Comparison of ENCODE assay signal across 8 cellular contexts in genomic region chr1:150320667-150320978, GRCh38. TPM values are rescaled to one million over a fixed set of nuclear protein-coding genes. Genes with fewer than 3 reads are reported as not detected.
DNase-seq lines count a peak whose midpoint lies in the region; ATAC-seq and TF ChIP-seq lines count a peak whose summit lies in the region.

No MANE protein-coding gene starts in this region.

- no peaks in the 10 kb centered on the region for H3K9me3 ChIP-seq in Panc1 (ENCODE audit: control insufficient read depth, insufficient read depth, low read depth, low read length)

- H3K27me3 ChIP-seq in Panc1 (ENCODE audit: control insufficient read depth, insufficient read depth, low read length), result no peaks in the 10 kb centered on the region

- in situ Hi-C loops in Caki2 (cut with HindIII; ENCODE audit: low pct_unique_long_range_greater_than_20kb, low sequenced_read_pairs) (no loop called here), Panc1 (cut with HindIII; ENCODE audit: low pct_unique_long_range_greater_than_20kb, low sequenced_read_pairs) (no loop called here)

- H3K27ac Mint-ChIP-seq in progenitor cell of endocrine pancreas, result peak overlapping the region; percentile 97

- H3K27me3 Mint-ChIP-seq in progenitor cell of endocrine pancreas, result no peaks in the 10 kb centered on the region

- H3K27ac ChIP-seq in Panc1 (ENCODE audit: low read length), result peak overlapping the region; percentile 99

- H3K4me1 Mint-ChIP-seq in progenitor cell of endocrine pancreas (ENCODE audit: low read depth), result peaks cover 10% of the 10 kb centered on the region

- TF ChIP-seq CTCF in Panc1 (IDR thresholded peaks at IDR 0.05) (no peak), epithelial cell of proximal tubule (conservative IDR thresholded peaks at IDR 0.05; ENCODE audit: low read depth, low read length) (no peak), progenitor cell of endocrine pancreas (IDR thresholded peaks at IDR 0.05; ENCODE audit: unreplicated experiment) (no peak)

- H3K4me3 ChIP-seq in Panc1 (ENCODE audit: low read depth in 2 of 2, low read length in 2 of 2) (peak overlapping the region; percentile 76 to 97), epithelial cell of proximal tubule (ENCODE audit: low read depth, low read length) (peak overlapping the region; percentile 84)

- CTCF ChIA-PET in Panc1 (lab: Charles Lee), result no interaction called here

- peaks cover 6% of the 10 kb centered on the region; the same call in 1 of the 2 replicates for H3K4me1 ChIP-seq in Panc1 (ENCODE audit: control insufficient read depth, insufficient read depth, low read length)

- TSS peak; percentile 98 for BruUV-seq in Panc1 (replicated peaks; lab: Mats Ljungman, UMichigan)

- H3K9me3 Mint-ChIP-seq in progenitor cell of endocrine pancreas (ENCODE audit: low read depth), result no peaks in the 10 kb centered on the region

- peak; percentile 31 for DNase-seq in Caki2 (ENCODE audit: low read depth)
- DNase-seq in Panc1 (ENCODE audit: low read depth, low spot score), result no peak
- no peak for DNase-seq in epithelial cell of proximal tubule (ENCODE audit: low read depth)
- DNase-seq in progenitor cell of endocrine pancreas (ENCODE audit: low spot score, unreplicated experiment), result no peak
- DNase-seq in SIG-M5 treated with dmso at 0.1 percent for 504 hours (lab: John Stamatoyannopoulos, UW; ENCODE audit: unreplicated experiment), result no peak
- no peak for DNase-seq in NCI-H510A (lab: John Stamatoyannopoulos, UW)
- no peak for DNase-seq in NCI-H128 (lab: John Stamatoyannopoulos, UW; ENCODE audit: unreplicated experiment)

- ATAC-seq in Panc1, result no peak; the same call in 1 of the 2 replicates
- ATAC-seq in GM19328 (IDR thresholded peaks at IDR 0.05; ENCODE audit: unreplicated experiment), result no peak

- POLR2A ChIA-PET in Panc1 (lab: Charles Lee), result interaction anchor here (0.6 kb wide), 2 partner anchors 20 to 333 kb away, joined by 3 read pairs; no protein-coding TSS in a partner anchor

- intact Hi-C loops in Panc1 (cut with micrococcal nuclease; ENCODE audit: unreplicated experiment), result no loop called here

- H3K36me3 Mint-ChIP-seq in progenitor cell of endocrine pancreas (ENCODE audit: insufficient read depth), result peaks cover 6% of the 10 kb centered on the region

- peak overlapping the region; percentile 97 for H3K4me3 Mint-ChIP-seq in progenitor cell of endocrine pancreas (ENCODE audit: low read depth)

- peaks cover 17% of the 10 kb centered on the region for H3K36me3 ChIP-seq in Panc1 (ENCODE audit: control insufficient read depth, insufficient read depth, low read length)

RNA-seq across cellular contexts. Expression of gene PRPF3, which starts 0.7 kb away (rescaled TPM):
- 27.7 and 29.7 TPM in 2 replicates for total RNA-seq in Caki2 (2014; rRNA removed; shearing (Covaris generic); ENCODE audit: low replicate concordance)
- total RNA-seq in Panc1 (2021; ENCODE audit: unreplicated experiment) (122 TPM), epithelial cell of proximal tubule (24.2 and 35.6 TPM in 2 replicates), progenitor cell of endocrine pancreas (106 and 107 TPM in 2 replicates)
- polyA plus RNA-seq in Panc1 (2012; ENCODE audit: insufficient read length), result 82.7 TPM

RNA-seq across cellular contexts. Expression of gene MRPS21, which starts 27.0 kb away (rescaled TPM):
- 59.3 and 86.8 TPM in 2 replicates for total RNA-seq in Caki2 (2014; rRNA removed; shearing (Covaris generic); ENCODE audit: low replicate concordance)
- total RNA-seq in Panc1 (2021; ENCODE audit: unreplicated experiment) (68.2 TPM), epithelial cell of proximal tubule (55.5 and 76.9 TPM in 2 replicates), progenitor cell of endocrine pancreas (68.4 and 69.4 TPM in 2 replicates)
- polyA plus RNA-seq in Panc1 (2012; ENCODE audit: insufficient read length), result 48.4 TPM

RNA-seq across cellular contexts. Expression of gene CIART, which starts 38.3 kb away (rescaled TPM):
- total RNA-seq in Caki2 (2014; rRNA removed; shearing (Covaris generic); ENCODE audit: low replicate concordance), result 10.3 and 15.3 TPM in 2 replicates
- total RNA-seq in Panc1 (2021; ENCODE audit: unreplicated experiment) (3.4 TPM), epithelial cell of proximal tubule (0.51 and 3.6 TPM in 2 replicates), progenitor cell of endocrine pancreas (1.9 and 2.7 TPM in 2 replicates)
- polyA plus RNA-seq in Panc1 (2012; ENCODE audit: insufficient read length), result 4.9 TPM

RNA-seq across cellular contexts. Expression of gene RPRD2, which starts 43.3 kb away (rescaled TPM):
- total RNA-seq in Caki2 (2014; rRNA removed; shearing (Covaris generic); ENCODE audit: low replicate concordance), result 3.1 and 3.2 TPM in 2 replicates
- total RNA-seq in Panc1 (2021; ENCODE audit: unreplicated experiment), result 28.3 TPM
- polyA plus RNA-seq in Panc1 (2012; ENCODE audit: insufficient read length), result 15.4 TPM
- 8.1 and 8.6 TPM in 2 replicates for total RNA-seq in epithelial cell of proximal tubule
- total RNA-seq in progenitor cell of endocrine pancreas, result 38.5 and 42.6 TPM in 2 replicates

RNA-seq across cellular contexts. Expression of gene C1orf54, which starts 48.0 kb away (rescaled TPM):
- total RNA-seq in Caki2 (2014; rRNA removed; shearing (Covaris generic); ENCODE audit: low replicate concordance), result 2.9 TPM in 1 of 2 replicates, not detected in the other
- total RNA-seq in Panc1 (2021; ENCODE audit: unreplicated experiment) (0.39 TPM), epithelial cell of proximal tubule (0.29 and 20.8 TPM in 2 replicates), progenitor cell of endocrine pancreas (2.0 and 2.9 TPM in 2 replicates)
- polyA plus RNA-seq in Panc1 (2012; ENCODE audit: insufficient read length), result 1.1 TPM
